12 cellular contexts compared by ENCODE assay signal in genomic region chr3:184466413-184466960, GRCh38.
DNase-seq lines count a peak whose midpoint lies in the region; ATAC-seq, FAIRE-seq and TF ChIP-seq lines count a peak whose summit lies in the region.
"Had no signal": no experiment of that assay in that cellular context is flagged by ENCODE, and none has a peak within 500 bp of the region (broad histone marks: within the 10 kb centered on the region; RNA-seq: fewer than 3 reads in every experiment).

No MANE protein-coding gene starts in this region.

- H3K4me1 ChIP-seq in astrocyte (ENCODE audit: insufficient read depth, low read length) (peaks cover 20% of the 10 kb centered on the region), testis (peaks cover 15% of the 10 kb centered on the region)

- TF ChIP-seq CTCF in astrocyte (IDR thresholded peaks at IDR 0.05; ENCODE audit: insufficient read depth, low read depth, low read length) (no peak), testis (IDR thresholded peaks at IDR 0.05) (no peak)

- H4K20me1 ChIP-seq in astrocyte (ENCODE audit: insufficient read depth, low read length), result no peaks in the 10 kb centered on the region

- TF ChIP-seq POLR2A in testis (IDR thresholded peaks at IDR 0.05), result no peak

- H3K36me3 ChIP-seq in astrocyte (ENCODE audit: insufficient read depth, low read length) (no peaks in the 10 kb centered on the region), testis (ENCODE audit: low read depth, missing control alignments) (no peaks in the 10 kb centered on the region)

- no peak overlapping the region for H3K4me3 Mint-ChIP-seq in activated CD4-positive, alpha-beta memory T cell treated with anti-CD3 and anti-CD28 coated beads, Interleukin-2, amount 10 ng/mL, durations not matched to agents 7 days and 5 days
- H3K4me3 Mint-ChIP-seq in activated CD4-positive, alpha-beta memory T cell treated with anti-CD3 and anti-CD28 coated beads for 36 hours, result no peak overlapping the region
- H3K4me3 Mint-ChIP-seq in astrocyte (ENCODE audit: unreplicated experiment), result no peak overlapping the region
- no peak overlapping the region for H3K4me3 Mint-ChIP-seq in immature natural killer cell
- H3K4me3 Mint-ChIP-seq: nephron had no signal

- FAIRE-seq in astrocyte (lab: Jason Lieb, UNC), result no peak

- H3K4me3 ChIP-seq in astrocyte (ENCODE audit: insufficient read depth, low read depth, low read length) (no peak overlapping the region), testis (no peak overlapping the region)

- intact Hi-C loops in activated CD4-positive, alpha-beta memory T cell treated with anti-CD3 and anti-CD28 coated beads for 36 hours (cut with micrococcal nuclease), result no loop called here
- intact Hi-C loops in testis (cut with DNase I; ENCODE audit: low total_unique reads), result no loop called here

- H3K27ac ChIP-seq in astrocyte (ENCODE audit: low read depth, low read length) (peak overlapping the region; percentile 80), testis (no peak overlapping the region)
- H3K27ac ChIP-seq: RWPE1 had no signal

- 34 to 70% methylated on average over 5 to 12 of the region's 12 CpGs for WGBS in testis, 2 donors

- no peaks in the 10 kb centered on the region for H3K9me3 ChIP-seq in astrocyte (ENCODE audit: insufficient read depth, low read depth, low read length)
- no peaks in the 10 kb centered on the region for H3K9me3 ChIP-seq in testis

- H2AFZ ChIP-seq in astrocyte (ENCODE audit: low read depth, low read length), result peak overlapping the region; percentile 49

- no peaks in the 10 kb centered on the region for H3K9me3 Mint-ChIP-seq in activated CD4-positive, alpha-beta memory T cell treated with anti-CD3 and anti-CD28 coated beads, Interleukin-2, amount 10 ng/mL, durations not matched to agents 7 days and 5 days
- no peaks in the 10 kb centered on the region for H3K9me3 Mint-ChIP-seq in activated CD4-positive, alpha-beta memory T cell treated with anti-CD3 and anti-CD28 coated beads for 36 hours
- peaks cover 4% of the 10 kb centered on the region for H3K9me3 Mint-ChIP-seq in astrocyte (ENCODE audit: unreplicated experiment)
- no peaks in the 10 kb centered on the region for H3K9me3 Mint-ChIP-seq in immature natural killer cell
- H3K9me3 Mint-ChIP-seq: nephron had no signal

- H3K36me3 Mint-ChIP-seq in activated CD4-positive, alpha-beta memory T cell treated with anti-CD3 and anti-CD28 coated beads, Interleukin-2, amount 10 ng/mL, durations not matched to agents 7 days and 5 days (ENCODE audit: low read depth), result no peaks in the 10 kb centered on the region
- no peaks in the 10 kb centered on the region for H3K36me3 Mint-ChIP-seq in activated CD4-positive, alpha-beta memory T cell treated with anti-CD3 and anti-CD28 coated beads for 36 hours
- H3K36me3 Mint-ChIP-seq in astrocyte (ENCODE audit: low read depth, unreplicated experiment) (peaks cover 2% of the 10 kb centered on the region), immature natural killer cell (no peaks in the 10 kb centered on the region)

- CTCF ChIA-PET in activated CD4-positive, alpha-beta memory T cell treated with anti-CD3 and anti-CD28 coated beads, Interleukin-2, amount 10 ng/mL, durations not matched to agents 7 days and 5 days (lab: Charles Lee), result interaction anchor here (0.8 to 4.9 kb wide), 4 partner anchors 15 to 94 kb away, joined by 3 to 17 read pairs (median 6); no protein-coding TSS in a partner anchor
- CTCF ChIA-PET in activated CD4-positive, alpha-beta memory T cell treated with anti-CD3 and anti-CD28 coated beads for 36 hours (lab: Charles Lee), result interaction anchor here (1.0 to 3.0 kb wide), 4 partner anchors 48 to 95 kb away, joined by 3 to 17 read pairs (median 4); no protein-coding TSS in a partner anchor

- no peak overlapping the region for H3K27ac Mint-ChIP-seq in activated CD4-positive, alpha-beta memory T cell treated with anti-CD3 and anti-CD28 coated beads, Interleukin-2, amount 10 ng/mL, durations not matched to agents 7 days and 5 days
- no peak overlapping the region for H3K27ac Mint-ChIP-seq in activated CD4-positive, alpha-beta memory T cell treated with anti-CD3 and anti-CD28 coated beads for 36 hours
- H3K27ac Mint-ChIP-seq in astrocyte (ENCODE audit: unreplicated experiment) (no peak overlapping the region), immature natural killer cell (no peak overlapping the region)
- H3K27ac Mint-ChIP-seq: nephron had no signal

- H3K27me3 Mint-ChIP-seq in activated CD4-positive, alpha-beta memory T cell treated with anti-CD3 and anti-CD28 coated beads, Interleukin-2, amount 10 ng/mL, durations not matched to agents 7 days and 5 days, result peaks cover 20% of the 10 kb centered on the region
- peaks cover 17% of the 10 kb centered on the region for H3K27me3 Mint-ChIP-seq in activated CD4-positive, alpha-beta memory T cell treated with anti-CD3 and anti-CD28 coated beads for 36 hours
- peaks cover 8% of the 10 kb centered on the region for H3K27me3 Mint-ChIP-seq in astrocyte (ENCODE audit: low read depth, unreplicated experiment)
- H3K27me3 Mint-ChIP-seq in immature natural killer cell (ENCODE audit: low read depth in 3 of 3), result peaks cover 6 to 8% (median 6%) of the 10 kb centered on the region in 3 donors

- H3K9ac ChIP-seq in astrocyte (ENCODE audit: low read length), result peak overlapping the region; percentile 27

- peaks cover 5% of the 10 kb centered on the region for H3K4me1 Mint-ChIP-seq in activated CD4-positive, alpha-beta memory T cell treated with anti-CD3 and anti-CD28 coated beads, Interleukin-2, amount 10 ng/mL, durations not matched to agents 7 days and 5 days
- H3K4me1 Mint-ChIP-seq in activated CD4-positive, alpha-beta memory T cell treated with anti-CD3 and anti-CD28 coated beads for 36 hours (ENCODE audit: low read depth), result peaks cover 6% of the 10 kb centered on the region
- H3K4me1 Mint-ChIP-seq in astrocyte (ENCODE audit: low read depth, unreplicated experiment) (peaks cover 17% of the 10 kb centered on the region), immature natural killer cell (no peaks in the 10 kb centered on the region)

- ATAC-seq in GM19452 (IDR thresholded peaks at IDR 0.05; ENCODE audit: unreplicated experiment), result no peak

- no peaks in the 10 kb centered on the region for H3K79me2 ChIP-seq in astrocyte (ENCODE audit: insufficient read depth, low read length)

- DNase-seq in activated CD4-positive, alpha-beta memory T cell treated with anti-CD3 and anti-CD28 coated beads, Interleukin-2, amount 10 ng/mL, durations not matched to agents 7 days and 5 days, result peak; percentile 11
- DNase-seq in activated CD4-positive, alpha-beta memory T cell treated with anti-CD3 and anti-CD28 coated beads for 36 hours, result no peak
- peak; percentile 65 for DNase-seq in astrocyte (ENCODE audit: low read depth)
- DNase-seq in iris pigment epithelial cell (ENCODE audit: low read depth), result peak; percentile 46
- peak; percentile 88 for DNase-seq in testis
- DNase-seq in immature natural killer cell, result no peak
- no peak for DNase-seq in epidermal melanocyte (ENCODE audit: insufficient read length, low spot score)
- DNase-seq: ACHN; activated CD4-positive, alpha-beta T cell treated with anti-CD3 and anti-CD28 coated beads, Interleukin-2, amount 50 U/mL, for 1 hour had no signal

- H3K27me3 ChIP-seq in astrocyte (ENCODE audit: insufficient read depth, low read length), result peaks cover 4% of the 10 kb centered on the region
- no peaks in the 10 kb centered on the region for H3K27me3 ChIP-seq in testis

- peak overlapping the region; percentile 27 for H3K4me2 ChIP-seq in astrocyte (ENCODE audit: low read length)

- POLR2A ChIA-PET in activated CD4-positive, alpha-beta memory T cell treated with anti-CD3 and anti-CD28 coated beads, Interleukin-2, amount 10 ng/mL, durations not matched to agents 7 days and 5 days (lab: Charles Lee), result no interaction called here
- POLR2A ChIA-PET in activated CD4-positive, alpha-beta memory T cell treated with anti-CD3 and anti-CD28 coated beads for 36 hours (lab: Charles Lee), result no interaction called here

Comparison
In these comparisons a context has a peak if more than half of its experiments do, and no peak if none do; other contexts are left out.
1. DNase-seq: peak in activated CD4-positive, alpha-beta memory T cell treated with anti-CD3 and anti-CD28 coated beads, Interleukin-2, amount 10 ng/mL, durations not matched to agents 7 days and 5 days (single experiment), astrocyte (single experiment), iris pigment epithelial cell (single experiment) and testis (single experiment); none in activated CD4-positive, alpha-beta memory T cell treated with anti-CD3 and anti-CD28 coated beads for 36 hours (single experiment), immature natural killer cell (0 of 3) and epidermal melanocyte (single experiment).